Comparison of ENCODE assay signal across 9 cellular contexts in the genomic region with DNA sequence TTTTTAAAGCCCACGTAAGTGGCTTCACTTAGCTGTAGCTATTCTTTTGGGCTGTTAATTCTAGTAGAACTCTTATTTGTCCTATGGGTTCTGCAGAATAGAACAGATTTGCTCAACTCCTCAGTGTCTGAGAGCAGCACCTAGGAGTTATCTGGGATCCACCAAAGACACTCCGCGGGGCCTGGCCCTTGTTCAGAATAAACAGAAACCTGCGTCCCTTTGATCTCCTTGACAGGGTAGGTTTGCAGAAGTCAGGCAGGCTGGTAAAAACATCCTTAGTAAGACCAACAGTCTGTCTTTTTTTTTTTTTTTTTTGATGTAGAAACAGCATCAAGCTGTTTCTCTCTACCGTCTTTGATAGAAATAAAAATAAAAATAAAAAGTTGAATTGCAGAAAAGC. TPM values are rescaled to one million over a fixed set of nuclear protein-coding genes. Genes with fewer than 3 reads are reported as not detected.
DNase-seq lines count a peak whose midpoint lies in the region; ATAC-seq, FAIRE-seq and TF ChIP-seq lines count a peak whose summit lies in the region.
"Not testable (repeated sequence)": the region's sequence is repeated elsewhere in the genome, so short reads cannot be mapped to it uniquely, and the experiment has no call there.
"Had no signal": no experiment of that assay in that cellular context is flagged by ENCODE, and none has a peak within 500 bp of the region (broad histone marks: within the 10 kb centered on the region; RNA-seq: fewer than 3 reads in every experiment).

No MANE protein-coding gene starts in this region.

- not testable (repeated sequence) for H3K4me3 ChIP-seq in HepG2 (replicated peaks in 1 of 3; ENCODE audit: insufficient read depth in 1 of 3, low read depth in 2 of 3, low read length in 3 of 3)

- intact Hi-C loops in HepG2 (cut with micrococcal nuclease; ENCODE audit: unreplicated experiment) = not testable (repeated sequence)

- not testable (repeated sequence) for H3K27me3 ChIP-seq in HepG2 (ENCODE audit: control insufficient read depth in 1 of 2, insufficient read depth in 2 of 2, low read length in 2 of 2)

- not testable (repeated sequence) for H3K4me2 ChIP-seq in HepG2 (ENCODE audit: low read depth, low read length)

- not testable (repeated sequence) for TF ChIP-seq CTCF in HepG2 (CRISPR knock-in tag; IDR thresholded peaks at IDR 0.05)

- CTCF ChIA-PET in HepG2 (lab: Yijun Ruan, JAX; ENCODE audit: low intra/inter-chr PET ratio, low total read pairs) = not testable (repeated sequence)

- not testable (repeated sequence) for DNase-seq in HepG2 (ENCODE audit: low spot score)

- H3K36me3 ChIP-seq in HepG2 (replicated peaks in 1 of 2; ENCODE audit: control insufficient read depth in 1 of 2, insufficient read depth in 2 of 2, low read length in 2 of 2) = not testable (repeated sequence)

- H3K4me1 ChIP-seq in HepG2 (ENCODE audit: insufficient read depth, low read length) = not testable (repeated sequence)

- WGBS in HepG2 (ENCODE audit: low lambda C conversion rate) = 61% methylated on average over 2 of the region's 5 CpGs

- not testable (repeated sequence) for TF ChIP-seq POLR2A in HepG2 (IDR thresholded peaks at IDR 0.05; ENCODE audit: insufficient read depth in 1 of 2, low read depth in 2 of 2, low read length in 2 of 2)

- H3K9ac ChIP-seq in HepG2 (ENCODE audit: insufficient read depth, low read depth, low read length) = not testable (repeated sequence)

- not testable (repeated sequence) for H2AFZ ChIP-seq in HepG2 (ENCODE audit: low read length)

- FAIRE-seq in HepG2 (lab: Jason Lieb, UNC) = peak; percentile 34

- H3K27ac ChIP-seq in HepG2 (ENCODE audit: extremely low read length, insufficient read depth, low read length) = not testable (repeated sequence)

- H3K79me2 ChIP-seq in HepG2 (ENCODE audit: insufficient read depth, low read length) = not testable (repeated sequence)

- in situ Hi-C loops in HepG2 (cut with HindIII; ENCODE audit: extremely low pct_ligation_motif_present, low pct_unique_long_range_greater_than_20kb) = not testable (repeated sequence)

- TF ChIP-seq RAD21 in HepG2 (CRISPR knock-in tag; IDR thresholded peaks at IDR 0.05) = not testable (repeated sequence)

- ATAC-seq in HepG2 = not testable (repeated sequence)

- POLR2A ChIA-PET in HepG2 (lab: Yijun Ruan, JAX) = not testable (repeated sequence)

- not testable (repeated sequence) for H4K20me1 ChIP-seq in HepG2 (ENCODE audit: insufficient read depth, low read length)

- not testable (repeated sequence) for TF ChIP-seq EP300 in HepG2 (IDR thresholded peaks at IDR 0.05; ENCODE audit: low read depth in 2 of 2, low read length in 2 of 2); HepG2 (CRISPR knock-in tag; IDR thresholded peaks at IDR 0.05; ENCODE audit: borderline replicate concordance)

- H3K9me3 ChIP-seq in HepG2 (ENCODE audit: low read length) = not testable (repeated sequence)

- not testable (repeated sequence) for BruUV-seq in HepG2 (replicated peaks; lab: Mats Ljungman, UMichigan)

RNA-seq across cellular contexts. Expression of a gene that starts 31.9 kb away (rescaled TPM):
- total RNA-seq in HepG2 (2016; rRNA removed; fragmentation: Illumina TruSeq; extraction: Trizol) = 1.1 and 1.2 TPM in 2 replicates
- total RNA-seq in HepG2 (2016; cell fraction: cytosol; rRNA removed; fragmentation: Illumina TruSeq; extraction: Trizol; ENCODE audit: low read depth) = 0.10 and 0.18 TPM in 2 replicates
- 0.71 and 1.1 TPM in 2 replicates for total RNA-seq in HepG2 (2016; cell fraction: insoluble cytoplasmic fraction; rRNA removed; fragmentation: Illumina TruSeq; extraction: Trizol)
- total RNA-seq in HepG2 (2016; cell fraction: membrane; rRNA removed; fragmentation: Illumina TruSeq; extraction: Trizol) = 0.69 and 0.96 TPM in 2 replicates
- 1.3 and 2.4 TPM in 2 replicates for total RNA-seq in HepG2 (2016; cell fraction: nucleus; rRNA removed; fragmentation: Illumina TruSeq; extraction: Trizol)
- polyA plus RNA-seq in HepG2 (2011; rRNA removed) = 1.7 and 2.7 TPM in 2 replicates
- polyA plus RNA-seq in HepG2 (2011; cell fraction: cytosol; rRNA removed) = 1.1 and 1.9 TPM in 2 replicates
- 1.2 and 1.6 TPM in 2 replicates for polyA plus RNA-seq in HepG2 (2011; cell fraction: nucleus; rRNA removed)
- 0.87 and 1.0 TPM in 2 replicates for polyA plus RNA-seq in HepG2 (2012)
- 0.37 and 0.75 TPM in 2 replicates for polyA plus RNA-seq in HepG2 (2016; cell fraction: cytosol; fragmentation: Illumina TruSeq; extraction: Trizol; ENCODE audit: low read depth)
- polyA plus RNA-seq in HepG2 (2016; cell fraction: insoluble cytoplasmic fraction; fragmentation: Illumina TruSeq; extraction: Trizol; ENCODE audit: low read depth) = 0.91 and 1.3 TPM in 2 replicates
- polyA plus RNA-seq in HepG2 (2016; cell fraction: membrane; fragmentation: Illumina TruSeq; extraction: Trizol; ENCODE audit: low read depth) = 0.71 and 1.0 TPM in 2 replicates
- 1.5 and 2.3 TPM in 2 replicates for polyA plus RNA-seq in HepG2 (2016; cell fraction: nucleus; fragmentation: Illumina TruSeq; extraction: Trizol; ENCODE audit: insufficient read depth, low read depth)
- polyA minus RNA-seq in HepG2 (2011; rRNA and poly(A)+ RNA removed; ENCODE audit: low replicate concordance) = 2.4 and 2.9 TPM in 2 replicates
- polyA minus RNA-seq in HepG2 (2011; cell fraction: cytosol; rRNA and poly(A)+ RNA removed) = 1.3 and 1.6 TPM in 2 replicates
- polyA minus RNA-seq in HepG2 (2011; cell fraction: nucleus; rRNA and poly(A)+ RNA removed) = 4.4 and 8.0 TPM in 2 replicates
- total RNA-seq: A172; A673; Caco-2; CD8-positive, alpha-beta memory T cell; CD8-positive, alpha-beta T cell had no signal
- polyA plus RNA-seq: BJ; CD4-positive, alpha-beta memory T cell; CD8-positive, alpha-beta memory T cell had no signal

RNA-seq across cellular contexts. Expression of a gene that starts 52.7 kb away (rescaled TPM):
- 0.09 TPM in 1 of 2 replicates, not detected in the other for total RNA-seq in HepG2 (2016; rRNA removed; fragmentation: Illumina TruSeq; extraction: Trizol)
- total RNA-seq in HepG2 (2016; cell fraction: cytosol; rRNA removed; fragmentation: Illumina TruSeq; extraction: Trizol; ENCODE audit: low read depth) = not detected in 2 replicates
- not detected in 2 replicates for total RNA-seq in HepG2 (2016; cell fraction: insoluble cytoplasmic fraction; rRNA removed; fragmentation: Illumina TruSeq; extraction: Trizol)
- 0.12 TPM in 1 of 2 replicates, not detected in the other for total RNA-seq in HepG2 (2016; cell fraction: membrane; rRNA removed; fragmentation: Illumina TruSeq; extraction: Trizol)
- total RNA-seq in HepG2 (2016; cell fraction: nucleus; rRNA removed; fragmentation: Illumina TruSeq; extraction: Trizol) = not detected in 2 replicates
- 0.08 and 0.12 TPM in 2 replicates for polyA plus RNA-seq in HepG2 (2011; rRNA removed)
- polyA plus RNA-seq in HepG2 (2011; cell fraction: cytosol; rRNA removed) = 0.03 TPM in 1 of 2 replicates, not detected in the other
- polyA plus RNA-seq in HepG2 (2011; cell fraction: nucleus; rRNA removed) = 1.0 and 1.4 TPM in 2 replicates
- polyA plus RNA-seq in HepG2 (2012) = 0.29 and 0.86 TPM in 2 replicates
- polyA plus RNA-seq in HepG2 (2016; cell fraction: cytosol; fragmentation: Illumina TruSeq; extraction: Trizol; ENCODE audit: low read depth) = not detected in 2 replicates
- polyA plus RNA-seq in HepG2 (2016; cell fraction: insoluble cytoplasmic fraction; fragmentation: Illumina TruSeq; extraction: Trizol; ENCODE audit: low read depth) = not detected in 2 replicates
- not detected in 2 replicates for polyA plus RNA-seq in HepG2 (2016; cell fraction: membrane; fragmentation: Illumina TruSeq; extraction: Trizol; ENCODE audit: low read depth)
- 0.29 TPM in 1 of 2 replicates, not detected in the other for polyA plus RNA-seq in HepG2 (2016; cell fraction: nucleus; fragmentation: Illumina TruSeq; extraction: Trizol; ENCODE audit: insufficient read depth, low read depth)
- 0.06 and 0.65 TPM in 2 replicates for polyA minus RNA-seq in HepG2 (2011; rRNA and poly(A)+ RNA removed; ENCODE audit: low replicate concordance)
- polyA minus RNA-seq in HepG2 (2011; cell fraction: cytosol; rRNA and poly(A)+ RNA removed) = not detected in 2 replicates
- polyA minus RNA-seq in HepG2 (2011; cell fraction: nucleus; rRNA and poly(A)+ RNA removed) = 0.64 and 1.2 TPM in 2 replicates
- total RNA-seq: Caco-2, Daoy had no signal
- polyA plus RNA-seq: CD8-positive, alpha-beta memory T cell had no signal
